1 cellular context compared by ENCODE assay signal in genomic region chr3:123271466-123272159, GRCh38.
TF ChIP-seq lines count a peak whose summit lies in the region.

No MANE protein-coding gene starts in this region.

TF ChIP-seq in GM23338, 12 proteins besides CTCF, POLR2A, EP300 and RAD21 (continued from another document):
- TF ChIP-seq STAT1 (IDR thresholded peaks at IDR 0.05; ENCODE audit: unreplicated experiment) (no peak), REST (IDR thresholded peaks at IDR 0.05; ENCODE audit: unreplicated experiment) (no peak), NANOG (IDR thresholded peaks at IDR 0.05; ENCODE audit: borderline replicate concordance) (no peak), POLR2AphosphoS5 (IDR thresholded peaks at IDR 0.05; ENCODE audit: low read depth) (no peak), ZNF114 (CRISPR knock-in tag; IDR thresholded peaks at IDR 0.05) (no peak), CREB1 (CRISPR knock-in tag; IDR thresholded peaks at IDR 0.05; ENCODE audit: low read depth) (no peak), ETS1 (IDR thresholded peaks at IDR 0.05) (no peak), ZNF331 (CRISPR knock-in tag; IDR thresholded peaks at IDR 0.05; ENCODE audit: low read depth) (no peak), ZNF462 (CRISPR knock-in tag; IDR thresholded peaks at IDR 0.05) (no peak)
